In the genomic region with DNA sequence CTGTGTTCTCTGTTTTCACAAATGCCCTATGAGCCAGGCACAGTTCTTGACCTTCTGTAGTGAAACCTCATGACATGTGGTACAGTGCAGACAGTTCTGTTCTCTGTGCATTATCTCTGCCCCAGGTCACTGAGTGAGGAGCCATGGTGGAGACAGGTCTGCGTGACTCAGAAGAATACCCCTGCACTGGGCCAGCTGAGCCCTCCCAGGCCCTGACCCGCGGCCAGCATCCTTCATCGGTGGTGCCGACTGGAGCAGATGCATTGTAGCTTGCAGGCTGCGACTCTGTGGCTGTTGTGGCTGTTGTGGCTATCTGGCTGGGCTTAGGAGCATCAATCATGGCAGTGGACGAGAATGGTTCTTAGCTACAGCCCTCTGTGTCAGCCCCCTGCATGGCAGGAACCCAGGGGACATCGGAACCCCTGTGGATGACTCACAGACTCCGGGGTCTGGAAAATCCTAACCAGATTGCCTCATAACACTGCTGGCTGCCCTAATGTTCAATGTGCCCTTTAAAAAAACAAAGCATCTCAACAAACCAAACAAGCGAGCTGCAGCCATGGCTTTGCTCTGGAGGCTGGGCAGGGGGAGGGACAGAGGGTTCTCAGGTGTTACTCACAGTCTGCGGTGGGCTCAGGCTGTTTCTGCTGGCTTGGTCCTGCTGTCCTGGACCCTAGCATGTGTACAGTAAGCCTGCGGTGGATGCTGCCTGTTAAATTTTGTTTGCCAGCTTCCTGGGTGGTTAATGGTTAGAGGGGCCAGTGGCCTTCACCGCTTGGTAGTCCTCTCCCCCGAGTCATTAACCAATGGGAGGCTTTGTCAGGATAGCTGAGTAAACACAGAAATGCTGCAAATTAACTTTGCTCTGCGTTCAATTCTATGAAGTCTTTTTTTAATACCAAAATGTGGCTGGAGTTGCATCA, we compare ENCODE assay signal across 15 cellular contexts. TPM values are rescaled to one million over a fixed set of nuclear protein-coding genes. Genes with fewer than 3 reads are reported as not detected.
A peak's percentile ranks its signal among the peaks of the same experiment; 100 is the strongest.
DNase-seq lines count a peak whose midpoint lies in the region; ATAC-seq, FAIRE-seq and TF ChIP-seq lines count a peak whose summit lies in the region.
"Had no signal": no experiment of that assay in that cellular context is flagged by ENCODE, and none has a peak within 500 bp of the region (broad histone marks: within the 10 kb centered on the region; RNA-seq: fewer than 3 reads in every experiment).

A gene with protein sequence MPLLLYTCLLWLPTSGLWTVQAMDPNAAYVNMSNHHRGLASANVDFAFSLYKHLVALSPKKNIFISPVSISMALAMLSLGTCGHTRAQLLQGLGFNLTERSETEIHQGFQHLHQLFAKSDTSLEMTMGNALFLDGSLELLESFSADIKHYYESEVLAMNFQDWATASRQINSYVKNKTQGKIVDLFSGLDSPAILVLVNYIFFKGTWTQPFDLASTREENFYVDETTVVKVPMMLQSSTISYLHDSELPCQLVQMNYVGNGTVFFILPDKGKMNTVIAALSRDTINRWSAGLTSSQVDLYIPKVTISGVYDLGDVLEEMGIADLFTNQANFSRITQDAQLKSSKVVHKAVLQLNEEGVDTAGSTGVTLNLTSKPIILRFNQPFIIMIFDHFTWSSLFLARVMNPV (minus strand): TSS at position 689 of the 923 bp plus-strand sequence. CDS start 8,688 bp downstream, outside the sequence.

- no peaks in the 10 kb centered on the region for H3K4me1 Mint-ChIP-seq in activated CD4-positive, alpha-beta memory T cell treated with anti-CD3 and anti-CD28 coated beads, Interleukin-2, amount 10 ng/mL, durations not matched to agents 7 days and 5 days
- no peaks in the 10 kb centered on the region for H3K4me1 Mint-ChIP-seq in activated T-helper 1 cell treated with anti-CD3 and anti-CD28 coated beads, Interleukin-12 subunit alpha, Interleukin-12 subunit beta, Interleukin-2, Interleukin-4 antibody, amounts not matched to agents 30 ng/mL and 10 ng/mL and 1 ng/mL, durations not matched to agents 14 hours and 24 hours and 36 hours (ENCODE audit: low read depth)
- H3K4me1 Mint-ChIP-seq: nephron had no signal

- H3K4me1 ChIP-seq in SK-N-SH (ENCODE audit: control insufficient read depth in 1 of 2, insufficient read depth in 2 of 2, low read depth in 1 of 2, low read length in 1 of 2) (peaks cover 0 to 6% of the 10 kb centered on the region in 2 experiments; a peak in 2 of 4 replicates), gastroesophageal sphincter (no peaks in the 10 kb centered on the region)
- H3K4me1 ChIP-seq: heart right ventricle, thyroid gland had no signal

- H3K27ac ChIP-seq in SK-N-SH (ENCODE audit: low read depth in 2 of 2, low read length in 1 of 2) (peak within 1 kb of the TSS in 1 of 2 experiments; percentile 70; a peak in 2 of 4 replicates), gastroesophageal sphincter (no peak within 1 kb of the TSS)
- H3K27ac ChIP-seq: coronary artery, heart right ventricle, thyroid gland, VCaP had no signal

- peaks cover 2% of the 10 kb centered on the region for H3K27me3 Mint-ChIP-seq in activated CD4-positive, alpha-beta memory T cell treated with anti-CD3 and anti-CD28 coated beads, Interleukin-2, amount 10 ng/mL, durations not matched to agents 7 days and 5 days
- peaks cover 10% of the 10 kb centered on the region for H3K27me3 Mint-ChIP-seq in activated T-helper 1 cell treated with anti-CD3 and anti-CD28 coated beads, Interleukin-12 subunit alpha, Interleukin-12 subunit beta, Interleukin-2, Interleukin-4 antibody, amounts not matched to agents 30 ng/mL and 10 ng/mL and 1 ng/mL, durations not matched to agents 14 hours and 24 hours and 36 hours (ENCODE audit: insufficient read depth)

- H3K9ac ChIP-seq in SK-N-SH, result peak within 1 kb of the TSS; percentile 22; the same call in 1 of the 2 replicates

- H3F3A ChIP-seq in SK-N-SH (replicated peaks; ENCODE audit: insufficient read depth), result peaks cover 19% of the 10 kb centered on the region

- H3K36me3 ChIP-seq in SK-N-SH (replicated peaks in 1 of 2; ENCODE audit: control insufficient read depth in 1 of 2, insufficient read depth in 2 of 2, low read length in 1 of 2) (no peaks in the 10 kb centered on the region), gastroesophageal sphincter (no peaks in the 10 kb centered on the region)
- H3K36me3 ChIP-seq: heart right ventricle, thyroid gland had no signal

- intact Hi-C loops in activated T-helper 1 cell treated with anti-CD3 and anti-CD28 coated beads, Interleukin-12 subunit alpha, Interleukin-12 subunit beta, Interleukin-2, Interleukin-4 antibody, amounts not matched to agents 30 ng/mL and 10 ng/mL and 1 ng/mL, durations not matched to agents 14 hours and 24 hours and 36 hours (cut with micrococcal nuclease), result no loop called here

- no peaks in the 10 kb centered on the region for H3K36me3 Mint-ChIP-seq in activated CD4-positive, alpha-beta memory T cell treated with anti-CD3 and anti-CD28 coated beads, Interleukin-2, amount 10 ng/mL, durations not matched to agents 7 days and 5 days (ENCODE audit: low read depth)
- H3K36me3 Mint-ChIP-seq in activated T-helper 1 cell treated with anti-CD3 and anti-CD28 coated beads, Interleukin-12 subunit alpha, Interleukin-12 subunit beta, Interleukin-2, Interleukin-4 antibody, amounts not matched to agents 30 ng/mL and 10 ng/mL and 1 ng/mL, durations not matched to agents 14 hours and 24 hours and 36 hours (ENCODE audit: low read depth), result no peaks in the 10 kb centered on the region

- TF ChIP-seq POLR2A in gastroesophageal sphincter (IDR thresholded peaks at IDR 0.05), result no peak

- peak within 1 kb of the TSS; percentile 89 for H2AFZ ChIP-seq in SK-N-SH (ENCODE audit: low read depth)

- ATAC-seq in gastroesophageal sphincter, result peak; percentile 41

- no peaks in the 10 kb centered on the region for H3K79me2 ChIP-seq in SK-N-SH (ENCODE audit: insufficient read depth)

- DNase-seq in GM18507 (ENCODE audit: extremely low spot score, insufficient read length, low read depth) (no peak), SK-N-SH (peak; percentile 29), renal cortical epithelial cell (ENCODE audit: low read depth) (peak; percentile 96), HEK293T (ENCODE audit: extremely low spot score) (no peak), DMS153 (lab: John Stamatoyannopoulos, UW) (no peak)
- DNase-seq in activated CD4-positive, alpha-beta memory T cell treated with anti-CD3 and anti-CD28 coated beads, Interleukin-2, amount 10 ng/mL, durations not matched to agents 7 days and 5 days, result no peak
- no peak for DNase-seq in activated T-helper 1 cell treated with anti-CD3 and anti-CD28 coated beads, Interleukin-12 subunit alpha, Interleukin-12 subunit beta, Interleukin-2, Interleukin-4 antibody, amounts not matched to agents 30 ng/mL and 10 ng/mL and 1 ng/mL, durations not matched to agents 14 hours and 24 hours and 36 hours (ENCODE audit: low spot score)
- DNase-seq: heart right ventricle, NCI-H187 treated with DMSO at 0.1 percent for 48 hours, thyroid gland had no signal

- H3K9me2 ChIP-seq in SK-N-SH, result no peaks in the 10 kb centered on the region

- H3K27me3 ChIP-seq in SK-N-SH (ENCODE audit: insufficient read depth), result no peaks in the 10 kb centered on the region
- peaks cover 6% of the 10 kb centered on the region for H3K27me3 ChIP-seq in gastroesophageal sphincter
- H3K27me3 ChIP-seq: thyroid gland had no signal

- no peak within 1 kb of the TSS for H3K27ac Mint-ChIP-seq in activated CD4-positive, alpha-beta memory T cell treated with anti-CD3 and anti-CD28 coated beads, Interleukin-2, amount 10 ng/mL, durations not matched to agents 7 days and 5 days
- no peak within 1 kb of the TSS for H3K27ac Mint-ChIP-seq in activated T-helper 1 cell treated with anti-CD3 and anti-CD28 coated beads, Interleukin-12 subunit alpha, Interleukin-12 subunit beta, Interleukin-2, Interleukin-4 antibody, amounts not matched to agents 30 ng/mL and 10 ng/mL and 1 ng/mL, durations not matched to agents 14 hours and 24 hours and 36 hours
- H3K27ac Mint-ChIP-seq: nephron had no signal

- no peak for TF ChIP-seq RAD21 in SK-N-SH (IDR thresholded peaks at IDR 0.05; ENCODE audit: low read length)

- CTCF ChIA-PET in SK-N-SH (lab: Yijun Ruan, JAX) (no interaction called here), HEK293T (lab: Yijun Ruan, JAX) (no interaction called here)
- CTCF ChIA-PET in activated CD4-positive, alpha-beta memory T cell treated with anti-CD3 and anti-CD28 coated beads, Interleukin-2, amount 10 ng/mL, durations not matched to agents 7 days and 5 days (lab: Charles Lee), result no interaction called here

- H3K4me3 ChIP-seq in SK-N-SH (ENCODE audit: low read depth in 2 of 2, low read length in 1 of 2) (peak within 1 kb of the TSS; percentile 23 to 25), gastroesophageal sphincter (no peak within 1 kb of the TSS)
- H3K4me3 ChIP-seq: coronary artery, heart right ventricle, thyroid gland had no signal

- no peak for TF ChIP-seq CTCF in SK-N-SH (IDR thresholded peaks at IDR 0.05)
- TF ChIP-seq CTCF in gastroesophageal sphincter (IDR thresholded peaks at IDR 0.05), result no peak

- H3K9me3 Mint-ChIP-seq in activated CD4-positive, alpha-beta memory T cell treated with anti-CD3 and anti-CD28 coated beads, Interleukin-2, amount 10 ng/mL, durations not matched to agents 7 days and 5 days, result no peaks in the 10 kb centered on the region
- no peaks in the 10 kb centered on the region for H3K9me3 Mint-ChIP-seq in activated T-helper 1 cell treated with anti-CD3 and anti-CD28 coated beads, Interleukin-12 subunit alpha, Interleukin-12 subunit beta, Interleukin-2, Interleukin-4 antibody, amounts not matched to agents 30 ng/mL and 10 ng/mL and 1 ng/mL, durations not matched to agents 14 hours and 24 hours and 36 hours

- peaks cover 7% of the 10 kb centered on the region; the same call in 1 of the 2 replicates for H3K9me3 ChIP-seq in SK-N-SH
- peaks cover 0 to 14% (median 0%) of the 10 kb centered on the region in 3 donors for H3K9me3 ChIP-seq in gastroesophageal sphincter

- H4K20me1 ChIP-seq in SK-N-SH (ENCODE audit: insufficient read depth), result no peaks in the 10 kb centered on the region

- peak; percentile 64 for FAIRE-seq in GM18507 (lab: Jason Lieb, UNC)
- FAIRE-seq: D721Med had no signal

- TF ChIP-seq EP300 in SK-N-SH (IDR thresholded peaks at IDR 0.05; ENCODE audit: borderline replicate concordance in 1 of 2, low read depth in 1 of 2, low read length in 1 of 2) (peak in 1 of 2 experiments; percentile 32; a peak in 1 of 4 replicates), gastroesophageal sphincter (IDR thresholded peaks at IDR 0.05) (no peak)

- 10% methylated on average over 7 of the region's 15 CpGs for WGBS in SK-N-SH (ENCODE audit: low lambda C conversion rate)
- WGBS in gastroesophageal sphincter (ENCODE audit: low coverage in 1 of 2), 2 donors, result 50 to 56% methylated on average over 2 to 9 of the region's 15 CpGs

- H3K4me2 ChIP-seq in SK-N-SH, result peak within 1 kb of the TSS; percentile 68

- no peak within 1 kb of the TSS for H3K4me3 Mint-ChIP-seq in activated CD4-positive, alpha-beta memory T cell treated with anti-CD3 and anti-CD28 coated beads, Interleukin-2, amount 10 ng/mL, durations not matched to agents 7 days and 5 days
- H3K4me3 Mint-ChIP-seq in activated T-helper 1 cell treated with anti-CD3 and anti-CD28 coated beads, Interleukin-12 subunit alpha, Interleukin-12 subunit beta, Interleukin-2, Interleukin-4 antibody, amounts not matched to agents 30 ng/mL and 10 ng/mL and 1 ng/mL, durations not matched to agents 14 hours and 24 hours and 36 hours, result no peak within 1 kb of the TSS
- H3K4me3 Mint-ChIP-seq: nephron had no signal

- POLR2A ChIA-PET in SK-N-SH (lab: Yijun Ruan, JAX), result no interaction called here
- POLR2A ChIA-PET in HEK293T (lab: Yijun Ruan, JAX), result no interaction called here
- POLR2A ChIA-PET in activated CD4-positive, alpha-beta memory T cell treated with anti-CD3 and anti-CD28 coated beads, Interleukin-2, amount 10 ng/mL, durations not matched to agents 7 days and 5 days (lab: Charles Lee), result no interaction called here

RNA-seq across cellular contexts. Expression of the gene that starts here (rescaled TPM):
- 0.46 and 0.65 TPM in 2 replicates for polyA plus RNA-seq in SK-N-SH (2012; rRNA removed)
- polyA plus RNA-seq in SK-N-SH (2012; cell fraction: cytosol; rRNA removed), result 0.32 and 0.56 TPM in 2 replicates
- 0.20 and 0.29 TPM in 2 replicates for polyA plus RNA-seq in SK-N-SH (2012; cell fraction: nucleus; rRNA removed)
- total RNA-seq in gastroesophageal sphincter (not detected), renal cortical epithelial cell (0.35 and 0.65 TPM in 2 replicates)
- not detected for total RNA-seq in activated CD4-positive, alpha-beta memory T cell treated with anti-CD3 and anti-CD28 coated beads, Interleukin-2, amount 10 ng/mL, durations not matched to agents 7 days and 5 days
- not detected in 2 replicates for total RNA-seq in activated T-helper 1 cell treated with anti-CD3 and anti-CD28 coated beads, Interleukin-12 subunit alpha, Interleukin-12 subunit beta, Interleukin-2, Interleukin-4 antibody, amounts not matched to agents 30 ng/mL and 10 ng/mL and 1 ng/mL, durations not matched to agents 14 hours and 24 hours and 36 hours
- total RNA-seq: heart right ventricle, thyroid gland had no signal
- polyA plus RNA-seq: heart right ventricle had no signal

Comparison
In these comparisons a context has a peak if more than half of its experiments do, and no peak if none do; other contexts are left out.
1. Peak in DNase-seq, H3K4me3 ChIP-seq, H3K9ac ChIP-seq and H3K4me2 ChIP-seq in SK-N-SH; RNA of the gene not detected or under 1 TPM.
2. Peak in ATAC-seq in gastroesophageal sphincter; RNA of the gene not detected or under 1 TPM.
3. Peak in DNase-seq in renal cortical epithelial cell; RNA of the gene not detected or under 1 TPM.